ENCODE assay signal across 13 cellular contexts in genomic region chr20:51413753-51414323, GRCh38.
DNase-seq lines count a peak whose midpoint lies in the region; ATAC-seq and TF ChIP-seq lines count a peak whose summit lies in the region.
"Had no signal": no experiment of that assay in that cellular context is flagged by ENCODE, and none has a peak within 500 bp of the region (broad histone marks: within the 10 kb centered on the region; RNA-seq: fewer than 3 reads in every experiment).

No MANE protein-coding gene starts in this region.

- no peaks in the 10 kb centered on the region for H3K79me2 ChIP-seq in H9 (ENCODE audit: insufficient read depth, low read length)

- no peak overlapping the region for H3K14ac ChIP-seq in H9 (ENCODE audit: insufficient read depth, low read length)

- H2BK12ac ChIP-seq in H9 (ENCODE audit: insufficient read length, low read depth, low read length), result no peak overlapping the region

- no peak overlapping the region for H2BK20ac ChIP-seq in H9 (ENCODE audit: low read depth, low read length, poor library complexity, severe bottlenecking)

- H4K5ac ChIP-seq in H9 (ENCODE audit: insufficient read length, low read depth, low read length), result no peak overlapping the region

- ATAC-seq in activated naive CD4-positive, alpha-beta T cell treated with anti-CD3 and anti-CD28 coated beads, Interleukin-2, amount 50 U/mL, for 72 hours, result peak in 1 of 2 donors; percentile 44
- ATAC-seq in GM21717 (IDR thresholded peaks at IDR 0.05; ENCODE audit: unreplicated experiment) (peak; percentile 45), heart right ventricle (no peak)
- ATAC-seq in stimulated activated naive B cell treated with anti-CD40 and anti-IgM and Interleukin-4, amounts not matched to agents 10 μg/mL and 1 μg/mL and 100 μg/mL, for 72 hours (replicated peaks), result peak; percentile 64 to 72

- no peaks in the 10 kb centered on the region for H4K20me1 ChIP-seq in H9 (ENCODE audit: control insufficient read depth, insufficient read depth, insufficient read length)

- H2BK5ac ChIP-seq in H9 (ENCODE audit: insufficient read length, low read length), result no peak overlapping the region

- intact Hi-C loops in heart right ventricle (cut with DNase I), result no loop called here

- no peak overlapping the region for H3K18ac ChIP-seq in H9 (ENCODE audit: insufficient read length, low read depth, low read length)

- H3K9me3 ChIP-seq in H9 (ENCODE audit: control insufficient read depth, low read depth, low read length) (no peaks in the 10 kb centered on the region), heart right ventricle (no peaks in the 10 kb centered on the region)
- H3K9me3 ChIP-seq: SK-N-SH had no signal

- no peak overlapping the region for H4K91ac ChIP-seq in H9 (ENCODE audit: insufficient read length, low read depth, low read length)

- peak overlapping the region; percentile 38 for H3K4me3 Mint-ChIP-seq in activated CD4-positive, alpha-beta memory T cell treated with anti-CD3 and anti-CD28 coated beads, Interleukin-2, amount 10 ng/mL, durations not matched to agents 7 days and 5 days
- H3K4me3 Mint-ChIP-seq in stimulated activated naive B cell treated with anti-CD40 and anti-IgM and Interleukin-4, amounts not matched to agents 10 μg/mL and 1 μg/mL and 100 μg/mL, for 72 hours, result peak overlapping the region; percentile 41 to 47
- no peak overlapping the region for H3K4me3 Mint-ChIP-seq in H9

- no peak overlapping the region for H3K4ac ChIP-seq in H9 (ENCODE audit: low read depth, low read length)

- no peak overlapping the region for H3K56ac ChIP-seq in H9 (ENCODE audit: insufficient read length, low read depth, low read length)

- no peak overlapping the region for H3K4me3 ChIP-seq in heart right ventricle
- H3K4me3 ChIP-seq: lung had no signal

- H3K9me3 Mint-ChIP-seq in activated naive CD4-positive, alpha-beta T cell treated with anti-CD3 and anti-CD28 coated beads, Interleukin-2, amount 50 U/mL, for 72 hours, result peaks cover 0 to 6% of the 10 kb centered on the region in 2 donors
- H3K9me3 Mint-ChIP-seq in activated CD4-positive, alpha-beta memory T cell treated with anti-CD3 and anti-CD28 coated beads, Interleukin-2, amount 10 ng/mL, durations not matched to agents 7 days and 5 days, result peaks cover 2% of the 10 kb centered on the region
- H3K9me3 Mint-ChIP-seq in stimulated activated naive B cell treated with anti-CD40 and anti-IgM and Interleukin-4, amounts not matched to agents 10 μg/mL and 1 μg/mL and 100 μg/mL, for 72 hours, result peaks cover 0 to 4% of the 10 kb centered on the region in 2 donors
- no peaks in the 10 kb centered on the region for H3K9me3 Mint-ChIP-seq in H9

- H2AFZ ChIP-seq in H9 (ENCODE audit: low read length), result no peak overlapping the region

- no peak overlapping the region for H3K23ac ChIP-seq in H9 (ENCODE audit: insufficient read length, low read depth, low read length)

- H3K27me3 ChIP-seq in H9 (ENCODE audit: insufficient read depth, low read length), result no peaks in the 10 kb centered on the region
- no peaks in the 10 kb centered on the region for H3K27me3 ChIP-seq in heart right ventricle

- H4K8ac ChIP-seq in H9 (replicated peaks; ENCODE audit: insufficient read length, low read depth, low read length), result no peak overlapping the region

- H3K9ac ChIP-seq in H9 (ENCODE audit: extremely low read depth, insufficient read length, low read length), result no peak overlapping the region
- H3K9ac ChIP-seq: SK-N-SH had no signal

- TF ChIP-seq CTCF in H9 (conservative IDR thresholded peaks at IDR 0.05) (no peak), heart right ventricle (IDR thresholded peaks at IDR 0.05) (no peak)

- no peaks in the 10 kb centered on the region for H3K79me1 ChIP-seq in H9 (ENCODE audit: insufficient read depth, low read depth, low read length, poor library complexity, severe bottlenecking)

- H3K27ac Mint-ChIP-seq in activated naive CD4-positive, alpha-beta T cell treated with anti-CD3 and anti-CD28 coated beads, Interleukin-2, amount 50 U/mL, for 72 hours, result peak overlapping the region; percentile 66 to 89
- peak overlapping the region; percentile 85 for H3K27ac Mint-ChIP-seq in activated CD4-positive, alpha-beta memory T cell treated with anti-CD3 and anti-CD28 coated beads, Interleukin-2, amount 10 ng/mL, durations not matched to agents 7 days and 5 days
- peak overlapping the region; percentile 86 for H3K27ac Mint-ChIP-seq in stimulated activated naive B cell treated with anti-CD40 and anti-IgM and Interleukin-4, amounts not matched to agents 10 μg/mL and 1 μg/mL and 100 μg/mL, for 72 hours
- no peak overlapping the region for H3K27ac Mint-ChIP-seq in H9

- no peak for DNase-seq in activated naive CD4-positive, alpha-beta T cell treated with anti-CD3 and anti-CD28 coated beads, Interleukin-2, amount 50 U/mL, for 72 hours (ENCODE audit: low spot score in 2 of 2)
- DNase-seq in activated naive CD4-positive, alpha-beta T cell (lab: John Stamatoyannopoulos, UW), result no peak
- no peak for DNase-seq in activated CD4-positive, alpha-beta memory T cell treated with anti-CD3 and anti-CD28 coated beads, Interleukin-2, amount 10 ng/mL, durations not matched to agents 7 days and 5 days
- no peak for DNase-seq in stimulated activated naive B cell treated with anti-CD40 and anti-IgM and Interleukin-4, amounts not matched to agents 10 μg/mL and 1 μg/mL and 100 μg/mL, for 72 hours
- DNase-seq in H9 (no peak), cerebellar cortex (ENCODE audit: low spot score) (no peak), heart right ventricle (no peak)
- DNase-seq: hippocampal formation, NCI-H1417, NCI-H748 treated with DMSO at 0.1 percent for 48 hours had no signal

- no peaks in the 10 kb centered on the region for H3K27me3 Mint-ChIP-seq in activated CD4-positive, alpha-beta memory T cell treated with anti-CD3 and anti-CD28 coated beads, Interleukin-2, amount 10 ng/mL, durations not matched to agents 7 days and 5 days
- H3K27me3 Mint-ChIP-seq in stimulated activated naive B cell treated with anti-CD40 and anti-IgM and Interleukin-4, amounts not matched to agents 10 μg/mL and 1 μg/mL and 100 μg/mL, for 72 hours, result no peaks in the 10 kb centered on the region
- no peaks in the 10 kb centered on the region; the same call in 1 of the 2 replicates for H3K27me3 Mint-ChIP-seq in H9 (ENCODE audit: low read depth)

- H2BK15ac ChIP-seq in H9 (ENCODE audit: low read depth, low read length), result no peak overlapping the region

- H3K36me3 ChIP-seq in heart right ventricle, result peaks cover 0 to 8% (median 0%) of the 10 kb centered on the region in 9 donors

- H3T11ph ChIP-seq in H9 (ENCODE audit: low read length), result no peak overlapping the region

- H3K23me2 ChIP-seq in H9 (ENCODE audit: insufficient read length, low read depth, low read length, poor library complexity, severe bottlenecking), result no peaks in the 10 kb centered on the region

- peaks cover 96% of the 10 kb centered on the region for H3K4me1 Mint-ChIP-seq in activated CD4-positive, alpha-beta memory T cell treated with anti-CD3 and anti-CD28 coated beads, Interleukin-2, amount 10 ng/mL, durations not matched to agents 7 days and 5 days
- H3K4me1 Mint-ChIP-seq in stimulated activated naive B cell treated with anti-CD40 and anti-IgM and Interleukin-4, amounts not matched to agents 10 μg/mL and 1 μg/mL and 100 μg/mL, for 72 hours, result peaks cover 44 to 75% of the 10 kb centered on the region in 2 donors
- peaks cover 21 to 22% of the 10 kb centered on the region in 2 experiments for H3K4me1 Mint-ChIP-seq in H9

- peaks cover 10 to 48% of the 10 kb centered on the region in 2 donors for H3K36me3 Mint-ChIP-seq in activated naive CD4-positive, alpha-beta T cell treated with anti-CD3 and anti-CD28 coated beads, Interleukin-2, amount 50 U/mL, for 72 hours
- peaks cover 60% of the 10 kb centered on the region for H3K36me3 Mint-ChIP-seq in activated CD4-positive, alpha-beta memory T cell treated with anti-CD3 and anti-CD28 coated beads, Interleukin-2, amount 10 ng/mL, durations not matched to agents 7 days and 5 days (ENCODE audit: low read depth)
- H3K36me3 Mint-ChIP-seq in stimulated activated naive B cell treated with anti-CD40 and anti-IgM and Interleukin-4, amounts not matched to agents 10 μg/mL and 1 μg/mL and 100 μg/mL, for 72 hours, result peaks cover 34 to 72% of the 10 kb centered on the region in 2 donors
- H3K36me3 Mint-ChIP-seq in H9 (ENCODE audit: insufficient read depth in 1 of 3, low read depth in 3 of 3), result no peaks in the 10 kb centered on the region

- H3K4me1 ChIP-seq in H9 (ENCODE audit: insufficient read depth, low read length) (no peaks in the 10 kb centered on the region), heart right ventricle (peaks cover 3 to 40% (median 28%) of the 10 kb centered on the region in 9 donors)

- POLR2A ChIA-PET in activated CD4-positive, alpha-beta memory T cell treated with anti-CD3 and anti-CD28 coated beads, Interleukin-2, amount 10 ng/mL, durations not matched to agents 7 days and 5 days (lab: Charles Lee), result interaction anchor here (0.9 to 11.2 kb wide), 8 partner anchors 10 to 115 kb away, joined by 3 to 209 read pairs (median 4); no protein-coding TSS in a partner anchor

- CTCF ChIA-PET in activated CD4-positive, alpha-beta memory T cell treated with anti-CD3 and anti-CD28 coated beads, Interleukin-2, amount 10 ng/mL, durations not matched to agents 7 days and 5 days (lab: Charles Lee), result interaction anchor here (1.0 to 2.0 kb wide), 4 partner anchors 12 to 181 kb away, joined by 3 to 9 read pairs (median 5); no protein-coding TSS in a partner anchor

- no peak overlapping the region for H2AK5ac ChIP-seq in H9 (ENCODE audit: insufficient read length, low read length)

- H2BK120ac ChIP-seq in H9 (ENCODE audit: low read depth, low read length, poor library complexity, severe bottlenecking), result no peak overlapping the region

- WGBS in H9 (ENCODE audit: extremely low coverage, insufficient read length, low lambda C conversion rate), result no CpG with 5 or more reads among the region's 5 CpGs
- WGBS in heart right ventricle, 2 donors, result 90 to 93% methylated on average over 5 of the region's 5 CpGs

- H3K27ac ChIP-seq in H9 (ENCODE audit: insufficient read length, low read depth, low read length), result no peak overlapping the region
- H3K27ac ChIP-seq in heart right ventricle, result peak overlapping the region in 1 of 10 donors; percentile 57

- no peak overlapping the region for H3K4me2 ChIP-seq in H9 (ENCODE audit: insufficient read depth, insufficient read length, low read length)
- H3K4me2 ChIP-seq: SK-N-SH had no signal

Comparison
In these comparisons a context has a peak if more than half of its experiments do, and no peak if none do; other contexts are left out.
1. ATAC-seq: peak in GM21717 (single experiment) and stimulated activated naive B cell treated with anti-CD40 and anti-IgM and Interleukin-4, amounts not matched to agents 10 μg/mL and 1 μg/mL and 100 μg/mL, for 72 hours (2 of 2); none in heart right ventricle (0 of 8).
2. H3K27ac Mint-ChIP-seq: peak in activated naive CD4-positive, alpha-beta T cell treated with anti-CD3 and anti-CD28 coated beads, Interleukin-2, amount 50 U/mL, for 72 hours (2 of 2), activated CD4-positive, alpha-beta memory T cell treated with anti-CD3 and anti-CD28 coated beads, Interleukin-2, amount 10 ng/mL, durations not matched to agents 7 days and 5 days (single experiment) and stimulated activated naive B cell treated with anti-CD40 and anti-IgM and Interleukin-4, amounts not matched to agents 10 μg/mL and 1 μg/mL and 100 μg/mL, for 72 hours (single experiment); none in H9 (0 of 3).
3. H3K4me3 Mint-ChIP-seq: peak in activated CD4-positive, alpha-beta memory T cell treated with anti-CD3 and anti-CD28 coated beads, Interleukin-2, amount 10 ng/mL, durations not matched to agents 7 days and 5 days (single experiment) and stimulated activated naive B cell treated with anti-CD40 and anti-IgM and Interleukin-4, amounts not matched to agents 10 μg/mL and 1 μg/mL and 100 μg/mL, for 72 hours (2 of 2); none in H9 (0 of 2).